7 cellular contexts compared by ENCODE assay signal in the genomic region with DNA sequence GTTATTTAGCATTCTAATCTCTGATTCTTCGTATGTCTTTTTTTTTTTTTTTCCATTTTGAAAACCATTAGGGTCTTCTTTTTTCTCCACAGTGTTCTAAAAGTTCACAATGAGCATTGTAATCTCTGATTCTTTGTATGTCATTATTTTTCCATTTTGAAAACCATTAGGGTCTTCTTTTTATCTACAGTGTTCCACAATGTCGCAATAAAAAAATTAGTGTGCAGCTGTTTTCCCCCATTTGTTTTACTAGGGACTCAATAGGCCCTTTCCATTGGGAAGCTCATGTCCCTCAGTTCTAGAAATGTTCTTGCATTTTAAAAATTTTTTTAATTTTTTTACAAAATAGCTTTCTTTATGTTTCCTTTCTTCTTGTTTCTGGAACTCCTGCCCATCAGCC.
"Had no signal": no experiment of that assay in that cellular context is flagged by ENCODE, and none has a peak within 500 bp of the region (broad histone marks: within the 10 kb centered on the region; RNA-seq: fewer than 3 reads in every experiment).

No MANE protein-coding gene starts in this region.

- DNase-seq: H9, KBM-7 had no signal

- ATAC-seq: HepG2 had no signal

- FAIRE-seq: H1, H54, HepG2 had no signal

- H3K4me3 ChIP-seq: GM23338 had no signal

- H3K4me2 ChIP-seq: GM23338 had no signal

- H3K27ac ChIP-seq: HL-60 had no signal
